ENCODE assay signal across 1 cellular context in genomic region chr16:11218324-11218962, GRCh38.
A peak's percentile ranks its signal among the peaks of the same experiment; 100 is the strongest.
TF ChIP-seq lines count a peak whose summit lies in the region.

No MANE protein-coding gene starts in this region.

TF ChIP-seq in GM12878, 131 proteins besides CTCF, POLR2A, EP300 and RAD21:
- TF ChIP-seq NR2C2 (IDR thresholded peaks at IDR 0.05; ENCODE audit: borderline replicate concordance, control insufficient read depth, insufficient read length, low read depth) = no peak
- TF ChIP-seq CBX5 (IDR thresholded peaks at IDR 0.05; ENCODE audit: low read depth) = peak; percentile 46; the same call in 1 of the 2 replicates
